8 cellular contexts compared by ENCODE assay signal in genomic region chr4:140151700-140152014, GRCh38. TPM values are rescaled to one million over a fixed set of nuclear protein-coding genes. Genes with fewer than 3 reads are reported as not detected.
DNase-seq lines count a peak whose midpoint lies in the region; ATAC-seq and TF ChIP-seq lines count a peak whose summit lies in the region.

No MANE protein-coding gene starts in this region.

- H4K20me1 ChIP-seq in OCI-LY3 (ENCODE audit: insufficient read depth, low read length): no peaks in the 10 kb centered on the region

- ATAC-seq in natural killer cell (peak; percentile 22 to 55 (median 31)), HG03432 (IDR thresholded peaks at IDR 0.05; ENCODE audit: unreplicated experiment) (no peak)

- peaks cover 10 to 11% of the 10 kb centered on the region in 2 donors for H3K27me3 Mint-ChIP-seq in natural killer cell (ENCODE audit: low read depth in 2 of 2)

- H3K36me3 ChIP-seq in OCI-LY3 (replicated peaks; ENCODE audit: low read depth, low read length): no peaks in the 10 kb centered on the region
- no peaks in the 10 kb centered on the region for H3K36me3 ChIP-seq in thyroid gland

- peak overlapping the region; percentile 52 for H3K9ac ChIP-seq in OCI-LY3 (ENCODE audit: low read length)

- peaks cover 67% of the 10 kb centered on the region for H3K27me3 ChIP-seq in OCI-LY3 (ENCODE audit: low read depth, low read length)
- no peaks in the 10 kb centered on the region for H3K27me3 ChIP-seq in thyroid gland

- H3K4me1 ChIP-seq in OCI-LY3 (ENCODE audit: low read length) (peaks cover 21% of the 10 kb centered on the region), thyroid gland (peaks cover 4 to 7% of the 10 kb centered on the region in 2 donors)

- DNase-seq in COLO668 (lab: John Stamatoyannopoulos, UW; ENCODE audit: unreplicated experiment): peak; percentile 90
- DNase-seq in KG1 (lab: John Stamatoyannopoulos, UW): peak; percentile 84
- peak; percentile 44 for DNase-seq in activated gamma-delta T cell treated with anti-CD3 and anti-CD28 coated beads, Interleukin-2, amount 50 U/mL, for 16 hours (ENCODE audit: low read depth)
- peak; percentile 84 for DNase-seq in fibroblast of villous mesenchyme (ENCODE audit: low read depth)
- peak; percentile 41 for DNase-seq in natural killer cell
- peak; percentile 93 to 94 for DNase-seq in thyroid gland

- peak overlapping the region; percentile 80 for H3K4me3 ChIP-seq in OCI-LY3 (ENCODE audit: low read length)
- H3K4me3 ChIP-seq in fibroblast of villous mesenchyme (ENCODE audit: low read depth, low read length): peak overlapping the region; percentile 87
- peak overlapping the region; percentile 85 to 91 (median 89) for H3K4me3 ChIP-seq in thyroid gland (replicated peaks in 1 of 3)

- TF ChIP-seq CTCF in OCI-LY3 (IDR thresholded peaks at IDR 0.05; ENCODE audit: low read depth, low read length): no peak
- no peak for TF ChIP-seq CTCF in fibroblast of villous mesenchyme (IDR thresholded peaks at IDR 0.05; ENCODE audit: insufficient read depth, low read depth, low read length)
- no peak for TF ChIP-seq CTCF in natural killer cell (IDR thresholded peaks at IDR 0.05)
- TF ChIP-seq CTCF in thyroid gland (IDR thresholded peaks at IDR 0.05): peak in 1 of 6 experiments; percentile 25

- H3K27ac ChIP-seq in OCI-LY3 (ENCODE audit: low read length) (no peak overlapping the region), thyroid gland (peak overlapping the region; percentile 98 to 100 (median 98))

- H3K36me3 Mint-ChIP-seq in natural killer cell: no peaks in the 10 kb centered on the region

- peak overlapping the region; percentile 92 for H3K4me2 ChIP-seq in OCI-LY3 (ENCODE audit: low read length)

- peak overlapping the region; percentile 93 for H3K4me3 Mint-ChIP-seq in natural killer cell

- 0% methylated on average over 10 of the region's 11 CpGs for WGBS in thyroid gland, 2 donors

- peaks cover 16 to 39% of the 10 kb centered on the region in 2 donors for H3K4me1 Mint-ChIP-seq in natural killer cell

- H3K27ac Mint-ChIP-seq in natural killer cell: peak overlapping the region in 1 of 2 donors; percentile 85

- peak in 1 of 2 donors; percentile 76 for TF ChIP-seq POLR2A in thyroid gland (IDR thresholded peaks at IDR 0.05)

- H3K9me3 Mint-ChIP-seq in natural killer cell: no peaks in the 10 kb centered on the region

- peak overlapping the region; percentile 81 for H2AFZ ChIP-seq in OCI-LY3 (ENCODE audit: low read depth, low read length)

- intact Hi-C loops in natural killer cell (cut with micrococcal nuclease) (loop anchor here (2.0 to 5.0 kb wide), 7 partner anchors 54 to 414 kb away; partner anchors contain the start of gene SCOC), thyroid gland (cut with DNase I) (loop anchor here (2.0 to 10.0 kb wide), 3 partner anchors 101 to 414 kb away; partner anchors contain the start of gene SCOC)

- no peaks in the 10 kb centered on the region for H3K79me2 ChIP-seq in OCI-LY3 (ENCODE audit: low read length)

- H3K9me3 ChIP-seq in OCI-LY3 (ENCODE audit: insufficient read depth, low read length) (no peaks in the 10 kb centered on the region), thyroid gland (no peaks in the 10 kb centered on the region)

RNA-seq across cellular contexts. Expression of gene MAML3, which starts 2.3 kb away (rescaled TPM):
- total RNA-seq in fibroblast of villous mesenchyme (4.2 and 6.5 TPM in 2 replicates), natural killer cell (1 to 10 TPM; 1.7 to 5.6 (median 2.8) TPM), thyroid gland (10 to 100 TPM in 2 of 4 donors, 1 to 10 TPM in 2; 5.7 to 14.1 (median 11.4) TPM)

Comparison
In these comparisons a context has a peak if more than half of its experiments do, and no peak if none do; other contexts are left out.
1. DNase-seq: peak in every context shown above with its lines; median percentile 94 in thyroid gland; 90 in COLO668; 84 in KG1; 84 in fibroblast of villous mesenchyme; 44 in activated gamma-delta T cell treated with anti-CD3 and anti-CD28 coated beads, Interleukin-2, amount 50 U/mL, for 16 hours; 41 in natural killer cell.